Comparison of ENCODE assay signal across 1 cellular context in genomic region chr5:115132465-115132864, GRCh38.
TF ChIP-seq lines count a peak whose summit lies in the region.

No MANE protein-coding gene starts in this region.

TF ChIP-seq in HepG2, 621 proteins besides CTCF, POLR2A, EP300 and RAD21:
- TF ChIP-seq, protein P1, sequence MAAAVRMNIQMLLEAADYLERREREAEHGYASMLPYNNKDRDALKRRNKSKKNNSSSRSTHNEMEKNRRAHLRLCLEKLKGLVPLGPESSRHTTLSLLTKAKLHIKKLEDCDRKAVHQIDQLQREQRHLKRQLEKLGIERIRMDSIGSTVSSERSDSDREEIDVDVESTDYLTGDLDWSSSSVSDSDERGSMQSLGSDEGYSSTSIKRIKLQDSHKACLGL (CRISPR knock-in tag; IDR thresholded peaks at IDR 0.05): no peak
- no peak for TF ChIP-seq ISL2 (CRISPR knock-in tag; IDR thresholded peaks at IDR 0.05)
- TF ChIP-seq SAP130 (CRISPR knock-in tag; IDR thresholded peaks at IDR 0.05; ENCODE audit: low read depth): no peak
- no peak for TF ChIP-seq ZNF564 (CRISPR knock-in tag; IDR thresholded peaks at IDR 0.05)
- TF ChIP-seq, protein P2, sequence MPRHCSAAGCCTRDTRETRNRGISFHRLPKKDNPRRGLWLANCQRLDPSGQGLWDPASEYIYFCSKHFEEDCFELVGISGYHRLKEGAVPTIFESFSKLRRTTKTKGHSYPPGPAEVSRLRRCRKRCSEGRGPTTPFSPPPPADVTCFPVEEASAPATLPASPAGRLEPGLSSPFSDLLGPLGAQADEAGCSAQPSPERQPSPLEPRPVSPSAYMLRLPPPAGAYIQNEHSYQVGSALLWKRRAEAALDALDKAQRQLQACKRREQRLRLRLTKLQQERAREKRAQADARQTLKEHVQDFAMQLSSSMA (CRISPR knock-in tag; IDR thresholded peaks at IDR 0.05): no peak
- TF ChIP-seq, protein P3, sequence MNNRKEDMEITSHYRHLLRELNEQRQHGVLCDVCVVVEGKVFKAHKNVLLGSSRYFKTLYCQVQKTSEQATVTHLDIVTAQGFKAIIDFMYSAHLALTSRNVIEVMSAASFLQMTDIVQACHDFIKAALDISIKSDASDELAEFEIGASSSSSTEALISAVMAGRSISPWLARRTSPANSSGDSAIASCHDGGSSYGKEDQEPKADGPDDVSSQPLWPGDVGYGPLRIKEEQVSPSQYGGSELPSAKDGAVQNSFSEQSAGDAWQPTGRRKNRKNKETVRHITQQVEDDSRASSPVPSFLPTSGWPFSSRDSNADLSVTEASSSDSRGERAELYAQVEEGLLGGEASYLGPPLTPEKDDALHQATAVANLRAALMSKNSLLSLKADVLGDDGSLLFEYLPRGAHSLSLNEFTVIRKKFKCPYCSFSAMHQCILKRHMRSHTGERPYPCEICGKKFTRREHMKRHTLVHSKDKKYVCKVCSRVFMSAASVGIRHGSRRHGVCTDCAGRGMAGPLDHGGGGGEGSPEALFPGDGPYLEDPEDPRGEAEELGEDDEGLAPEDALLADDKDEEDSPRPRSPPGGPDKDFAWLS (CRISPR knock-in tag; IDR thresholded peaks at IDR 0.05; ENCODE audit: borderline replicate concordance): no peak
- TF ChIP-seq HOXA3 (CRISPR knock-in tag; IDR thresholded peaks at IDR 0.05): no peak
- TF ChIP-seq BRCA1 (CRISPR knock-in tag; IDR thresholded peaks at IDR 0.05): no peak
- no peak for TF ChIP-seq ZMAT3 (CRISPR knock-in tag; conservative IDR thresholded peaks at IDR 0.05)
- TF ChIP-seq ZNF713 (CRISPR knock-in tag; IDR thresholded peaks at IDR 0.05): no peak
- TF ChIP-seq TOPORS (CRISPR knock-in tag; IDR thresholded peaks at IDR 0.05): no peak
- no peak for TF ChIP-seq HMGA1 (CRISPR knock-in tag; conservative IDR thresholded peaks at IDR 0.05)
- TF ChIP-seq, protein P4, sequence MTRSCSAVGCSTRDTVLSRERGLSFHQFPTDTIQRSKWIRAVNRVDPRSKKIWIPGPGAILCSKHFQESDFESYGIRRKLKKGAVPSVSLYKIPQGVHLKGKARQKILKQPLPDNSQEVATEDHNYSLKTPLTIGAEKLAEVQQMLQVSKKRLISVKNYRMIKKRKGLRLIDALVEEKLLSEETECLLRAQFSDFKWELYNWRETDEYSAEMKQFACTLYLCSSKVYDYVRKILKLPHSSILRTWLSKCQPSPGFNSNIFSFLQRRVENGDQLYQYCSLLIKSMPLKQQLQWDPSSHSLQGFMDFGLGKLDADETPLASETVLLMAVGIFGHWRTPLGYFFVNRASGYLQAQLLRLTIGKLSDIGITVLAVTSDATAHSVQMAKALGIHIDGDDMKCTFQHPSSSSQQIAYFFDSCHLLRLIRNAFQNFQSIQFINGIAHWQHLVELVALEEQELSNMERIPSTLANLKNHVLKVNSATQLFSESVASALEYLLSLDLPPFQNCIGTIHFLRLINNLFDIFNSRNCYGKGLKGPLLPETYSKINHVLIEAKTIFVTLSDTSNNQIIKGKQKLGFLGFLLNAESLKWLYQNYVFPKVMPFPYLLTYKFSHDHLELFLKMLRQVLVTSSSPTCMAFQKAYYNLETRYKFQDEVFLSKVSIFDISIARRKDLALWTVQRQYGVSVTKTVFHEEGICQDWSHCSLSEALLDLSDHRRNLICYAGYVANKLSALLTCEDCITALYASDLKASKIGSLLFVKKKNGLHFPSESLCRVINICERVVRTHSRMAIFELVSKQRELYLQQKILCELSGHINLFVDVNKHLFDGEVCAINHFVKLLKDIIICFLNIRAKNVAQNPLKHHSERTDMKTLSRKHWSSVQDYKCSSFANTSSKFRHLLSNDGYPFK (CRISPR knock-in tag; IDR thresholded peaks at IDR 0.05; ENCODE audit: borderline replicate concordance): no peak
- no peak for TF ChIP-seq ZNF547 (CRISPR knock-in tag; IDR thresholded peaks at IDR 0.05)
- no peak for TF ChIP-seq HOXA7 (CRISPR knock-in tag; IDR thresholded peaks at IDR 0.05)
